In genomic region chr2:46967022-46967591, GRCh38 we compare ENCODE assay signal across 8 cellular contexts. TPM values are rescaled to one million over a fixed set of nuclear protein-coding genes. Genes with fewer than 3 reads are reported as not detected.
DNase-seq lines count a peak whose midpoint lies in the region; ATAC-seq, FAIRE-seq and TF ChIP-seq lines count a peak whose summit lies in the region.
"Not testable (repeated sequence)": the region's sequence is repeated elsewhere in the genome, so short reads cannot be mapped to it uniquely, and the experiment has no call there.

No MANE protein-coding gene starts in this region.

- H3F3A ChIP-seq in PC-3 (ENCODE audit: low read length, unreplicated experiment): not testable (repeated sequence)

- intact Hi-C loops in CD14-positive monocyte (cut with micrococcal nuclease): loop anchor here in 1 of 2 donors (2.0 kb wide), 1 partner anchor 18 kb away; no protein-coding TSS in a partner anchor
- intact Hi-C loops in PC-3 (cut with micrococcal nuclease): loop anchor here (1.0 to 5.0 kb wide), 2 partner anchors 18 to 50 kb away; partner anchors contain the start of gene MCFD2

- H3K4me2 ChIP-seq in PC-3 (ENCODE audit: low read length) (peak overlapping the region; percentile 81), astrocyte (ENCODE audit: low read length) (peak overlapping the region; percentile 73), hepatocyte (peak overlapping the region; percentile 33)

- H3K27ac Mint-ChIP-seq in CD14-positive monocyte: peak overlapping the region; percentile 96 to 100 (median 99)
- not testable (repeated sequence) for H3K27ac Mint-ChIP-seq in astrocyte (ENCODE audit: unreplicated experiment)

- not testable (repeated sequence) for FAIRE-seq in astrocyte (lab: Jason Lieb, UNC)

- H3K9me3 Mint-ChIP-seq in CD14-positive monocyte; astrocyte (ENCODE audit: unreplicated experiment): not testable (repeated sequence)

- H3K36me3 ChIP-seq in PC-3 (ENCODE audit: low read depth, low read length); astrocyte (ENCODE audit: insufficient read depth, low read length); hepatocyte (replicated peaks; ENCODE audit: insufficient read depth, low read depth); tibial nerve: not testable (repeated sequence)

- H3K4me1 Mint-ChIP-seq in CD14-positive monocyte (peaks cover 93% of the 10 kb centered on the region), astrocyte (ENCODE audit: low read depth, unreplicated experiment) (peaks cover 28% of the 10 kb centered on the region)

- H3K79me2 ChIP-seq in PC-3 (ENCODE audit: low read length) (peaks cover 17% of the 10 kb centered on the region; the same call in 1 of the 2 replicates), astrocyte (ENCODE audit: insufficient read depth, low read length) (peaks cover 13% of the 10 kb centered on the region)
- not testable (repeated sequence) for H3K79me2 ChIP-seq in hepatocyte

- H3K27ac ChIP-seq in PC-3 (ENCODE audit: low read length) (peak overlapping the region; percentile 98), astrocyte (ENCODE audit: low read depth, low read length) (peak overlapping the region; percentile 77), hepatocyte (peak overlapping the region; percentile 77), tibial nerve (peak overlapping the region in 3 of 4 donors; percentile 53 to 83 (median 78))

- TF ChIP-seq CTCF in CD14-positive monocyte (IDR thresholded peaks at IDR 0.05); PC-3 (conservative IDR thresholded peaks at IDR 0.05; ENCODE audit: low read depth, low read length); astrocyte (IDR thresholded peaks at IDR 0.05; ENCODE audit: insufficient read depth, low read depth, low read length); hepatocyte (IDR thresholded peaks at IDR 0.05; ENCODE audit: poor library complexity); omental fat pad (IDR thresholded peaks at IDR 0.05); tibial nerve (IDR thresholded peaks at IDR 0.05): not testable (repeated sequence)

- DNase-seq in CD14-positive monocyte (ENCODE audit: low spot score) (peak; percentile 82), PC-3 (peak; percentile 98), astrocyte (ENCODE audit: low read depth) (peak; percentile 95), hepatocyte (ENCODE audit: low spot score) (peak; percentile 80), tibial nerve (ENCODE audit: low spot score in 2 of 2) (peak in 1 of 2 donors; percentile 72)
- DNase-seq in omental fat pad (ENCODE audit: low spot score): not testable (repeated sequence)

- H3K4me3 ChIP-seq in PC-3 (ENCODE audit: low read length): peak overlapping the region; percentile 56
- H3K4me3 ChIP-seq in astrocyte (ENCODE audit: insufficient read depth, low read depth, low read length); hepatocyte; tibial nerve: not testable (repeated sequence)

- WGBS in hepatocyte (ENCODE audit: low lambda C conversion rate, missing lambda C conversion rate): 78% methylated on average over 12 of the region's 12 CpGs
- 68 to 82% methylated on average over 12 of the region's 12 CpGs for WGBS in tibial nerve, 2 donors

- not testable (repeated sequence) for H3K9me2 ChIP-seq in PC-3 (replicated peaks; ENCODE audit: low read length); hepatocyte (replicated peaks; ENCODE audit: insufficient read depth)

- TF ChIP-seq POLR2A in tibial nerve (IDR thresholded peaks at IDR 0.05): not testable (repeated sequence)

- H3K9me3 ChIP-seq in PC-3 (ENCODE audit: low read length); astrocyte (ENCODE audit: insufficient read depth, low read depth, low read length); hepatocyte (ENCODE audit: low read depth); tibial nerve: not testable (repeated sequence)

- H3K4me3 Mint-ChIP-seq in CD14-positive monocyte: peak overlapping the region; percentile 62 to 68
- not testable (repeated sequence) for H3K4me3 Mint-ChIP-seq in astrocyte (ENCODE audit: unreplicated experiment)

- not testable (repeated sequence) for H3K27me3 Mint-ChIP-seq in CD14-positive monocyte (ENCODE audit: low read depth in 3 of 3); astrocyte (ENCODE audit: low read depth, unreplicated experiment)

- H3K36me3 Mint-ChIP-seq in CD14-positive monocyte: peaks cover 41 to 59% of the 10 kb centered on the region in 2 donors
- H3K36me3 Mint-ChIP-seq in astrocyte (ENCODE audit: low read depth, unreplicated experiment): peaks cover 14% of the 10 kb centered on the region

- H3K9ac ChIP-seq in PC-3 (ENCODE audit: low read length) (peak overlapping the region; percentile 76), astrocyte (ENCODE audit: low read length) (peak overlapping the region; percentile 21)

- peak; percentile 62; the same call in 1 of the 2 replicates for TF ChIP-seq EP300 in Ishikawa (IDR thresholded peaks at IDR 0.05; ENCODE audit: borderline replicate concordance)
- TF ChIP-seq EP300 in tibial nerve (IDR thresholded peaks at IDR 0.05): peak; percentile 67 to 93

- H3K4me1 ChIP-seq in PC-3 (ENCODE audit: insufficient read depth, low read length) (peaks cover 74% of the 10 kb centered on the region), astrocyte (ENCODE audit: insufficient read depth, low read length) (peaks cover 42% of the 10 kb centered on the region), hepatocyte (ENCODE audit: insufficient read depth) (peaks cover 11% of the 10 kb centered on the region), tibial nerve (peaks cover 0 to 78% (median 34%) of the 10 kb centered on the region in 4 donors)

- not testable (repeated sequence) for H2AFZ ChIP-seq in PC-3 (ENCODE audit: low read length); astrocyte (ENCODE audit: low read depth, low read length); hepatocyte

- not testable (repeated sequence) for BruUV-seq in PC-3 (replicated peaks; lab: Mats Ljungman, UMichigan)

- not testable (repeated sequence) for H3K27me3 ChIP-seq in PC-3 (ENCODE audit: low read length); astrocyte (ENCODE audit: insufficient read depth, low read length); hepatocyte; tibial nerve

- CTCF ChIA-PET in PC-3 (lab: Charles Lee): not testable (repeated sequence)

- ATAC-seq in PC-3: peak; percentile 60
- ATAC-seq in esophagus mucosa: peak; percentile 73
- ATAC-seq in omental fat pad (ENCODE audit: low FRiP score): peak; percentile 67

- not testable (repeated sequence) for TF ChIP-seq RAD21 in Ishikawa (IDR thresholded peaks at IDR 0.05; ENCODE audit: low read depth)

- not testable (repeated sequence) for H4K20me1 ChIP-seq in PC-3 (ENCODE audit: low read length); hepatocyte (ENCODE audit: insufficient read depth, poor library complexity, severe bottlenecking)
- peaks cover 13% of the 10 kb centered on the region for H4K20me1 ChIP-seq in astrocyte (ENCODE audit: insufficient read depth, low read length)

- POLR2A ChIA-PET in PC-3 (lab: Charles Lee; ENCODE audit: unreplicated experiment): not testable (repeated sequence)

TF ChIP-seq in Ishikawa, 13 proteins besides CTCF, POLR2A, EP300 and RAD21:
- TF ChIP-seq NFIC (IDR thresholded peaks at IDR 0.05) (peak; percentile 55), CEBPB (IDR thresholded peaks at IDR 0.05) (peak; percentile 100), TEAD4 (IDR thresholded peaks at IDR 0.05) (peak; percentile 73)
TF ChIP-seq in Ishikawa: peak in this region for 3; not testable (repeated sequence) for 10.

RNA-seq across cellular contexts. Expression of gene TTC7A, which starts 26.1 kb away (rescaled TPM):
- polyA plus RNA-seq in CD14-positive monocyte (10 to 100 TPM; 43.2 to 52.5 TPM), hepatocyte (20.4 and 24.2 TPM in 2 replicates)
- total RNA-seq in PC-3 (2014; rRNA removed) (21.8 and 24.2 TPM in 2 replicates), astrocyte (13.1 and 16.4 TPM in 2 replicates), esophagus mucosa (19.1 TPM), hepatocyte (13.7 and 14.7 TPM in 2 replicates), omental fat pad (10 to 100 TPM; 24.1 to 50.1 (median 37.3) TPM), tibial nerve (10 to 100 TPM; 37.4 to 59.8 (median 51.7) TPM)

RNA-seq across cellular contexts. Expression of gene MCFD2, which starts 51.5 kb away (rescaled TPM):
- polyA plus RNA-seq in CD14-positive monocyte: 10 to 100 TPM; 33.6 to 38.5 TPM
- total RNA-seq in PC-3 (2014; rRNA removed): 91.9 and 112 TPM in 2 replicates
- 161 and 165 TPM in 2 replicates for total RNA-seq in astrocyte
- 53.3 TPM for total RNA-seq in esophagus mucosa
- total RNA-seq in hepatocyte: 196 and 203 TPM in 2 replicates
- 144 and 161 TPM in 2 replicates for polyA plus RNA-seq in hepatocyte
- total RNA-seq in omental fat pad: 100 to 1,000 TPM in 1 of 4 donors, 10 to 100 TPM in 3; 88.1 to 118 (median 95.6) TPM
- 100 to 1,000 TPM in 1 of 4 donors, 10 to 100 TPM in 3; 49.2 to 111 (median 56.0) TPM for total RNA-seq in tibial nerve
